ENCODE assay signal across 7 cellular contexts in the genomic region with DNA sequence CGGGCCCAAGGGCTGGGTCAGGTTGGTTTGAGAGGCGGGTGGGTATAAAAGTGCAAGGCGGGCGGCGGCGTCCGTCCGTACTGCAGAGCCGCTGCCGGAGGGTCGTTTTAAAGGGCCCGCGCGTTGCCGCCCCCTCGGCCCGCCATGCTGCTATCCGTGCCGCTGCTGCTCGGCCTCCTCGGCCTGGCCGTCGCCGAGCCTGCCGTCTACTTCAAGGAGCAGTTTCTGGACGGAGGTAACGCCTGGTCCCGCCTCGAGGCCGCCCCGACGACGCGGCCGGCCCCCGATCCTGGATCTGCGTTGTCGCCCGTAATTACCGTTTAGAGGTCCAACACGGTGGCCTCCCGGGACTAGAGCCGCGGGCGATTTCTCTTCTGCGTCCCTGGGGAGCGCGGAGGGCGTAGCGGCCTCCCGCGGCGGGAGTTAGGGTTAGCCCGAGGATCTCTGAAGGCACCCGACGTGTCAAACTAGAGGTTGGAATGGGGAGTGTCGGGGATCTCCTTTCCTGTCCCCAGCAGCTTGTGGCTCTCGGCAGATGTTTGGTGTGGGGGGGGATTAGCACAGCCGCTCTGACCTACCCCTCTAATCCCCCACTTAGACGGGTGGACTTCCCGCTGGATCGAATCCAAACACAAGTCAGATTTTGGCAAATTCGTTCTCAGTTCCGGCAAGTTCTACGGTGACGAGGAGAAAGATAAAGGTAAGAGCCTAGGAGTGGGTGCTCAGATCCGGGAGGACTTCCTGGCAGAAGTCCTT. TPM values are rescaled to one million over a fixed set of nuclear protein-coding genes. Genes with fewer than 3 reads are reported as not detected.
DNase-seq lines count a peak whose midpoint lies in the region; ATAC-seq, FAIRE-seq and TF ChIP-seq lines count a peak whose summit lies in the region.

TSS of gene CALR (plus strand) at position 74 of the 756 bp plus-strand sequence. CDS start at position 145, 71 bp downstream.

- TF ChIP-seq CTCF in epithelial cell of esophagus (IDR thresholded peaks at IDR 0.05; ENCODE audit: insufficient read depth, low read depth, low read length, missing control alignments), result peak; percentile 35

- peak within 1 kb of the TSS; percentile 94 for H3K27ac ChIP-seq in muscle layer of duodenum (ENCODE audit: low read length)

- DNase-seq in GM12891 (ENCODE audit: insufficient read length, low spot score), result no peak
- DNase-seq in T-helper 9 cell, result peak; percentile 26
- DNase-seq in epithelial cell of esophagus (ENCODE audit: low read depth), result peak; percentile 43
- no peak for DNase-seq in NCI-H446 (lab: John Stamatoyannopoulos, UW)

- H3K36me3 ChIP-seq in muscle layer of duodenum (ENCODE audit: control insufficient read depth in 1 of 2, insufficient read depth in 2 of 2, low read length in 2 of 2), result peaks cover 26 to 36% of the 10 kb centered on the region in 2 donors

- no peak for FAIRE-seq in GM12891 (lab: Jason Lieb, UNC)

- peak; percentile 99 for TF ChIP-seq POLR2A in GM12891 (IDR thresholded peaks at IDR 0.05; ENCODE audit: low read depth, low read length)

- peak; percentile 8 for ATAC-seq in HG03097 (IDR thresholded peaks at IDR 0.05; ENCODE audit: low FRiP score, unreplicated experiment)
- no peak for ATAC-seq in GM19035 (IDR thresholded peaks at IDR 0.05; ENCODE audit: unreplicated experiment)

- H3K4me3 ChIP-seq in epithelial cell of esophagus (ENCODE audit: low read length), result peak within 1 kb of the TSS; percentile 99
- H3K4me3 ChIP-seq in muscle layer of duodenum (ENCODE audit: low read depth in 1 of 2, low read length in 2 of 2), result peak within 1 kb of the TSS; percentile 99

- peaks cover 20 to 44% of the 10 kb centered on the region in 2 donors for H3K4me1 ChIP-seq in muscle layer of duodenum (ENCODE audit: control insufficient read depth in 1 of 2, insufficient read depth in 2 of 2, low read length in 2 of 2)

- no peaks in the 10 kb centered on the region for H3K9me3 ChIP-seq in muscle layer of duodenum (ENCODE audit: control insufficient read depth in 1 of 2, low read length in 2 of 2)

- no peaks in the 10 kb centered on the region for H3K27me3 ChIP-seq in muscle layer of duodenum (ENCODE audit: low read depth, low read length)

TF ChIP-seq in GM12891, 5 proteins besides CTCF, POLR2A, EP300 and RAD21:
- TF ChIP-seq POLR2AphosphoS5 (IDR thresholded peaks at IDR 0.05; ENCODE audit: low read depth, low read length) (peak; percentile 99), POU2F2 (IDR thresholded peaks at IDR 0.05; ENCODE audit: low read depth, low read length) (peak; percentile 74), PAX5 (IDR thresholded peaks at IDR 0.05; ENCODE audit: insufficient read depth, low read length, severe bottlenecking) (peak; percentile 13), SPI1 (IDR thresholded peaks at IDR 0.05; ENCODE audit: low read depth, low read length) (no peak), TAF1 (IDR thresholded peaks at IDR 0.05; ENCODE audit: low read depth, low read length) (peak; percentile 88)

RNA-seq across cellular contexts. Expression of gene CALR, which starts in this region (rescaled TPM):
- polyA plus RNA-seq in GM12891 (2012; ENCODE audit: low read depth, missing spikeins), result 578 TPM

Comparison
In these comparisons a context has a peak if more than half of its experiments do, and no peak if none do; other contexts are left out.
1. DNase-seq: peak in T-helper 9 cell (single experiment) and epithelial cell of esophagus (single experiment); none in GM12891 (single experiment) and NCI-H446 (0 of 2).